ENCODE assay signal across 8 cellular contexts in the genomic region with DNA sequence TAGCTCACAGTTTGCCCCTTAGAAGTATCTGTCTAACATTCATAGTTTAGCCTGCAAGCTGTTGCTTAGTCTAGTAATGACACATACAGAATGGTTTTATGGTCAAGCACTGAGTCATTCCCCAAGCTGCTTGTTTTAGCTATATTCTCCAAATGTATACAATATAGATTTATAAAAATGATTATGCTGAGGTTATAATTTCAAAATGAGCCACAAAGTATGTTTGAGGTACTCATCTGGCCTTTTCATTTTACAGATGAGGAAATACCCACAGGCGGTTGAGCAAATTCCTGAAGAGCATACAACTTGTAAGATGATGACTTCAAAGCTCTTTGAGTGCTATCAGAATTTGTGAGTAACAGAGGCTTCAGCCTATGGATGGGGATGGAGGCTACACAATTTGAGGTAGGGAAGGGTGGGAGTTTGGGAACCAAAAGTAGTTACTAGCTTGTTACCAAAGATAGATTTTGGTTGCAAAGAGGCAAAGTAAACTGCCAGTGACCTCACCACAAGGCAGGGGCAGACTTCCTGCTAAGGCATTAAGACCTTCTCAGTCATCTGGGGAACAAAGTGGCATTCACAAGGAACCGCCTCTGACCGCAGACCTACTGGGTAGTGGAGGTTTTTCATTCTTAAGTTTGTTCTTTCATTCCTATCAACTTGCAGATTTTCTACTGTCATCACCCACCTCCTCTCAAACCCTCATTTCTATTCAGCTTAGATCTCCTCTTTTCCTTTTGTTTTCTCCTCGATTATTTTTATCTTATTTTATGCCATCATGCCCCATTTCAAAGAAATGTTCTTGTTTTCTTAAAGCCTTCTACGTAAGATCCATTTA.
A peak's percentile ranks its signal among the peaks of the same experiment; 100 is the strongest.
DNase-seq lines count a peak whose midpoint lies in the region; ATAC-seq, FAIRE-seq and TF ChIP-seq lines count a peak whose summit lies in the region.

No MANE protein-coding gene starts in this region.

- ATAC-seq in GM21825 (IDR thresholded peaks at IDR 0.05; ENCODE audit: unreplicated experiment), result peak; percentile 78

- FAIRE-seq in GM12891 (lab: Jason Lieb, UNC), result no peak

- H3K27me3 ChIP-seq in KMS-11 (ENCODE audit: insufficient read depth, low read depth) (no peaks in the 10 kb centered on the region), dorsolateral prefrontal cortex (no peaks in the 10 kb centered on the region)

- peak overlapping the region; percentile 40; the same call in 1 of the 2 replicates for H3K9ac ChIP-seq in KMS-11

- H3K4me3 ChIP-seq in GM12865 (ENCODE audit: low read depth, low read length) (no peak overlapping the region), KMS-11 (IDR thresholded peaks at IDR 0.05; ENCODE audit: insufficient read depth, low read depth, low read length) (peak overlapping the region; percentile 63), dorsolateral prefrontal cortex (no peak overlapping the region)

- H4K20me1 ChIP-seq in KMS-11 (ENCODE audit: insufficient read depth), result no peaks in the 10 kb centered on the region

- TF ChIP-seq CTCF in GM12865 (IDR thresholded peaks at IDR 0.05; ENCODE audit: insufficient read depth, low read depth, low read length, missing control alignments) (no peak), KMS-11 (conservative IDR thresholded peaks at IDR 0.05; ENCODE audit: low read depth, low read length) (no peak), dorsolateral prefrontal cortex (IDR thresholded peaks at IDR 0.05 in 54 of 56, conservative IDR thresholded peaks at IDR 0.05 in 2 of 56; ENCODE audit: low read depth in 1 of 56, partially characterized antibody in 56 of 56) (no peak)

- peak; percentile 73 for DNase-seq in GM12865 (ENCODE audit: low read depth)
- peak; percentile 87 for DNase-seq in astrocyte of the hippocampus (ENCODE audit: low read depth, low spot score)
- DNase-seq in stimulated activated CD4-positive, alpha-beta T cell treated with anti-CD3 and anti-CD28 coated beads, Interleukin-1b, Interleukin-23, amount 100 ng/mL, for 48 hours, result peak; percentile 28
- no peak for DNase-seq in NCI-H2227 treated with DMSO at 0.1 percent for 48 hours (lab: John Stamatoyannopoulos, UW)
- no peak for DNase-seq in GM12891 (ENCODE audit: insufficient read length, low spot score)
- no peak for DNase-seq in dorsolateral prefrontal cortex

- peaks cover 74% of the 10 kb centered on the region for H3K4me1 ChIP-seq in KMS-11 (ENCODE audit: low read depth, poor library complexity, severe bottlenecking)

- intact Hi-C loops in dorsolateral prefrontal cortex (cut with DNase I), result no loop called here

- peak overlapping the region; percentile 35; the same call in 1 of the 2 replicates for H2AFZ ChIP-seq in KMS-11 (ENCODE audit: low read depth)

- H3K27ac ChIP-seq in KMS-11 (peak overlapping the region; percentile 91), dorsolateral prefrontal cortex (no peak overlapping the region)

- peak overlapping the region; percentile 91 for H3K4me2 ChIP-seq in KMS-11

- no peaks in the 10 kb centered on the region for H3K36me3 ChIP-seq in KMS-11 (ENCODE audit: insufficient read depth)

- H3K79me2 ChIP-seq in KMS-11 (ENCODE audit: insufficient read depth, low read depth), result no peaks in the 10 kb centered on the region

- no peak for TF ChIP-seq POLR2A in GM12891 (IDR thresholded peaks at IDR 0.05; ENCODE audit: low read depth, low read length)

TF ChIP-seq in GM12891, 5 proteins besides CTCF, POLR2A, EP300 and RAD21:
- no peak for TF ChIP-seq POLR2AphosphoS5 (IDR thresholded peaks at IDR 0.05; ENCODE audit: low read depth, low read length)
- no peak for TF ChIP-seq PAX5 (IDR thresholded peaks at IDR 0.05; ENCODE audit: insufficient read depth, low read length, severe bottlenecking)
- no peak for TF ChIP-seq TAF1 (IDR thresholded peaks at IDR 0.05; ENCODE audit: low read depth, low read length)
- TF ChIP-seq POU2F2 (IDR thresholded peaks at IDR 0.05; ENCODE audit: low read depth, low read length), result no peak
- TF ChIP-seq SPI1 (IDR thresholded peaks at IDR 0.05; ENCODE audit: low read depth, low read length), result no peak

Comparison
In these comparisons a context has a peak if more than half of its experiments do, and no peak if none do; other contexts are left out.
1. DNase-seq: peak in GM12865 (single experiment), astrocyte of the hippocampus (single experiment) and stimulated activated CD4-positive, alpha-beta T cell treated with anti-CD3 and anti-CD28 coated beads, Interleukin-1b, Interleukin-23, amount 100 ng/mL, for 48 hours (single experiment); none in NCI-H2227 treated with DMSO at 0.1 percent for 48 hours (single experiment), GM12891 (single experiment) and dorsolateral prefrontal cortex (0 of 10).